In genomic region chr1:29096255-29096896, GRCh38 we compare ENCODE assay signal across 1 cellular context.
A peak's percentile ranks its signal among the peaks of the same experiment; 100 is the strongest.
TF ChIP-seq lines count a peak whose summit lies in the region.

No MANE protein-coding gene starts in this region.

TF ChIP-seq in HEK293, 187 proteins besides CTCF, POLR2A, EP300 and RAD21 (continued from another document and continues in another):
- TF ChIP-seq ZNF148 (tag by site-specific recombination; IDR thresholded peaks at IDR 0.05; ENCODE audit: borderline replicate concordance) (no peak), ZNF214 (tag by site-specific recombination; IDR thresholded peaks at IDR 0.05; ENCODE audit: borderline replicate concordance) (no peak), ZNF610 (tag by site-specific recombination; IDR thresholded peaks at IDR 0.05; ENCODE audit: borderline replicate concordance) (no peak), KLF16 (tag by site-specific recombination; IDR thresholded peaks at IDR 0.05) (no peak), ZNF580 (tag by site-specific recombination; IDR thresholded peaks at IDR 0.05) (0 out of 2 replicates have a peak, but pooled peaks have one; percentile 65), ZNF132 (tag by site-specific recombination; IDR thresholded peaks at IDR 0.05; ENCODE audit: borderline replicate concordance) (no peak), BCL11B (tag by site-specific recombination; IDR thresholded peaks at IDR 0.05; ENCODE audit: low read depth) (0 out of 2 replicates have a peak, but pooled peaks have one; percentile 26), INSM2 (tag by site-specific recombination; IDR thresholded peaks at IDR 0.05) (no peak), ZNF169 (tag by site-specific recombination; IDR thresholded peaks at IDR 0.05) (no peak), AEBP2 (tag by site-specific recombination; IDR thresholded peaks at IDR 0.05; ENCODE audit: borderline replicate concordance) (no peak), ZNF362 (tag by site-specific recombination; IDR thresholded peaks at IDR 0.05) (no peak), ZNF239 (tag by site-specific recombination; IDR thresholded peaks at IDR 0.05) (no peak), ZNF23 (tag by site-specific recombination; IDR thresholded peaks at IDR 0.05; ENCODE audit: borderline replicate concordance) (no peak), ZNF645 (tag by site-specific recombination; IDR thresholded peaks at IDR 0.05) (no peak), ZNF280D (tag by site-specific recombination; IDR thresholded peaks at IDR 0.05) (no peak), ZNF571 (tag by site-specific recombination; IDR thresholded peaks at IDR 0.05) (no peak), ZNF391 (tag by site-specific recombination; IDR thresholded peaks at IDR 0.05; ENCODE audit: borderline replicate concordance, low read depth) (no peak), PRDM1 (tag by site-specific recombination; IDR thresholded peaks at IDR 0.05) (no peak), ZFP41 (tag by site-specific recombination; IDR thresholded peaks at IDR 0.05; ENCODE audit: borderline replicate concordance) (no peak), ZNF518A (tag by site-specific recombination; conservative IDR thresholded peaks at IDR 0.05; ENCODE audit: low read depth) (no peak), ZNF138 (tag by site-specific recombination; IDR thresholded peaks at IDR 0.05; ENCODE audit: borderline replicate concordance) (no peak), ZNF112 (tag by site-specific recombination; IDR thresholded peaks at IDR 0.05) (no peak), ZNF175 (tag by site-specific recombination; IDR thresholded peaks at IDR 0.05) (no peak), ZNF501 (tag by site-specific recombination; IDR thresholded peaks at IDR 0.05) (no peak), OSR2 (tag by site-specific recombination; IDR thresholded peaks at IDR 0.05) (peak; percentile 80), ZNF354C (tag by site-specific recombination; IDR thresholded peaks at IDR 0.05; ENCODE audit: borderline replicate concordance, low read depth) (no peak), SCRT2 (tag by site-specific recombination; IDR thresholded peaks at IDR 0.05) (no peak), ZNF792 (tag by site-specific recombination; IDR thresholded peaks at IDR 0.05) (no peak), ZNF10 (tag by site-specific recombination; IDR thresholded peaks at IDR 0.05) (peak; percentile 70; the same call in 1 of the 2 replicates), ZNF423 (tag by site-specific recombination; IDR thresholded peaks at IDR 0.05) (no peak), ZNF311 (tag by site-specific recombination; IDR thresholded peaks at IDR 0.05; ENCODE audit: borderline replicate concordance) (no peak), ZNF76 (tag by site-specific recombination; IDR thresholded peaks at IDR 0.05; ENCODE audit: borderline replicate concordance, low read depth) (no peak), HOXC10 (CRISPR knock-in tag; IDR thresholded peaks at IDR 0.05) (no peak), BCL11A (tag by site-specific recombination; IDR thresholded peaks at IDR 0.05; ENCODE audit: low read depth) (no peak), ZSCAN18 (tag by site-specific recombination; IDR thresholded peaks at IDR 0.05) (no peak), TCF7L2 (IDR thresholded peaks at IDR 0.05; ENCODE audit: borderline replicate concordance, low read depth, low read length) (0 out of 2 replicates have a peak, but pooled peaks have one; percentile 66), KLF17 (tag by site-specific recombination; IDR thresholded peaks at IDR 0.05) (no peak), HOXA7 (CRISPR knock-in tag; IDR thresholded peaks at IDR 0.05; ENCODE audit: borderline replicate concordance) (no peak), KLF8 (tag by site-specific recombination; IDR thresholded peaks at IDR 0.05) (no peak), ZNF843 (tag by site-specific recombination; IDR thresholded peaks at IDR 0.05) (peak; percentile 66; the same call in 1 of the 2 replicates), ZNF791 (tag by site-specific recombination; IDR thresholded peaks at IDR 0.05) (no peak)
